Comparison of ENCODE assay signal across 8 cellular contexts in the genomic region with DNA sequence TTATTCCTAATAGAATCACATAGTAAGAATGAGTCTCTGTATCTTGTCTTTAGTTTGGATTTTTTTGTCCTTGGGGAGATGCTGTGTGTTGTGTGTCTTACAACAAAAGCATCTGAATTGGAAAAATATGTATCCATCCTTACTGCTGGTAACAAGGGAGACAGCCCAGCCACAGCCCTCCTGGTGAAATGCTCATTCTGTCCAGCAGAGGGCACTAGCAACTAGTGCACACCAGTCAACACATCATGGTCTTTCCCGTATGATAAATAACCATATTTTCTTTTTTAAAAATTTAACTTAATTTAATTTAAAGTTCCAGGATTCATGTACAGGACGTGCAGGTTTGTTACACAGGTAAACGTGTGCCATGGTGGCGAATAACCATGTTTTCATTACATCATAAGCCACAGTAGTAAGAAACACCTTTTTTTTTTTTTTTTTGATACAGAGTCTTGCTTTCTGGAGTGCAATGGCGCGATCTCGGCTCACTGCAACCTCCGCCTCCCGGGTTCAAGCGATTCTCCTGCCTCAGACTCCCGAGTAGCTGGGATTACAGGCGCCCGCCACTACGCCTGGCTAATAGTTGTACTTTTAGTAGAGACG.
DNase-seq lines count a peak whose midpoint lies in the region; ATAC-seq, FAIRE-seq and TF ChIP-seq lines count a peak whose summit lies in the region.

No MANE protein-coding gene starts in this region.

- H3K36me3 ChIP-seq in GM23338 (ENCODE audit: insufficient read depth) (no peaks in the 10 kb centered on the region), SJSA1 (no peaks in the 10 kb centered on the region)

- H3F3A ChIP-seq in GM23338 (replicated peaks; ENCODE audit: low read depth): no peaks in the 10 kb centered on the region

- H3K9me2 ChIP-seq in GM23338 (ENCODE audit: insufficient read depth): no peaks in the 10 kb centered on the region

- H3K27me3 Mint-ChIP-seq in GM23338 (ENCODE audit: insufficient read depth, low read depth, poor library complexity): peaks cover 2% of the 10 kb centered on the region

- H3K4me2 ChIP-seq in GM23338: no peak overlapping the region

- no peak overlapping the region for H3K4me3 Mint-ChIP-seq in GM23338

- no peaks in the 10 kb centered on the region for H3K36me3 Mint-ChIP-seq in GM23338 (ENCODE audit: low read depth)

- FAIRE-seq in urothelium cell line (lab: Jason Lieb, UNC): peak; percentile 65

- no peak overlapping the region for H3K4me3 ChIP-seq in GM23338
- no peak overlapping the region for H3K4me3 ChIP-seq in LNCaP clone FGC (ENCODE audit: low read depth, low read length)
- H3K4me3 ChIP-seq in SJSA1: peak overlapping the region; percentile 14; the same call in 1 of the 2 replicates

- DNase-seq in GM04503 (ENCODE audit: low read depth) (peak; percentile 24), GM23338 (ENCODE audit: low spot score) (peak; percentile 69), LNCaP clone FGC (ENCODE audit: low read depth) (peak; percentile 23), SJSA1 (ENCODE audit: low read depth in 1 of 2, low spot score in 2 of 2) (peak; percentile 61 to 72), glomerular endothelial cell (ENCODE audit: extremely low read depth, low read depth, low spot score) (peak; percentile 47), posterior cingulate gyrus (peak; percentile 59 to 96 (median 86)), urothelium cell line (ENCODE audit: low spot score) (peak; percentile 61)
- peak; percentile 74 for DNase-seq in activated naive CD4-positive, alpha-beta T cell treated with Interleukin-2 at 50 U/mL for 16 hours

- ATAC-seq in GM23338: peak; percentile 83

- no peaks in the 10 kb centered on the region for H3K79me2 ChIP-seq in GM23338 (replicated peaks; ENCODE audit: insufficient read depth)

- 0 out of 2 replicates have a peak overlapping the region, but pooled peaks have one; percentile 23 for H2AFZ ChIP-seq in GM23338

- H3K9me3 Mint-ChIP-seq in GM23338: no peaks in the 10 kb centered on the region

- H3K27ac ChIP-seq in GM23338 (ENCODE audit: low read depth) (no peak overlapping the region), SJSA1 (no peak overlapping the region)

- TF ChIP-seq CTCF in GM23338 (conservative IDR thresholded peaks at IDR 0.05; ENCODE audit: low read depth in 2 of 2) (peak; percentile 85 to 91), LNCaP clone FGC (IDR thresholded peaks at IDR 0.05; ENCODE audit: control insufficient read depth, extremely low read depth, insufficient read depth) (peak; percentile 92)

- H3K4me1 Mint-ChIP-seq in GM23338: peaks cover 5% of the 10 kb centered on the region

- H3K27me3 ChIP-seq in GM23338 (ENCODE audit: insufficient read depth) (no peaks in the 10 kb centered on the region), SJSA1 (replicated peaks) (no peaks in the 10 kb centered on the region)

- H3K9me3 ChIP-seq in SJSA1 (replicated peaks): no peaks in the 10 kb centered on the region

- H4K20me1 ChIP-seq in GM23338 (replicated peaks; ENCODE audit: insufficient read depth): no peaks in the 10 kb centered on the region

- no peak overlapping the region for H3K27ac Mint-ChIP-seq in GM23338

- intact Hi-C loops in posterior cingulate gyrus (cut with DNase I): loop anchor here (2.0 to 5.0 kb wide), 2 partner anchors 81 to 1088 kb away; no protein-coding TSS in a partner anchor

- H3K4me1 ChIP-seq in GM23338 (ENCODE audit: insufficient read depth): no peaks in the 10 kb centered on the region
- H3K4me1 ChIP-seq in SJSA1 (replicated peaks): no peaks in the 10 kb centered on the region

TF ChIP-seq in GM23338, 12 proteins besides CTCF, POLR2A, EP300 and RAD21 (continues in another document):
- TF ChIP-seq CREB1 (CRISPR knock-in tag; IDR thresholded peaks at IDR 0.05; ENCODE audit: low read depth): no peak
- TF ChIP-seq, protein P1, sequence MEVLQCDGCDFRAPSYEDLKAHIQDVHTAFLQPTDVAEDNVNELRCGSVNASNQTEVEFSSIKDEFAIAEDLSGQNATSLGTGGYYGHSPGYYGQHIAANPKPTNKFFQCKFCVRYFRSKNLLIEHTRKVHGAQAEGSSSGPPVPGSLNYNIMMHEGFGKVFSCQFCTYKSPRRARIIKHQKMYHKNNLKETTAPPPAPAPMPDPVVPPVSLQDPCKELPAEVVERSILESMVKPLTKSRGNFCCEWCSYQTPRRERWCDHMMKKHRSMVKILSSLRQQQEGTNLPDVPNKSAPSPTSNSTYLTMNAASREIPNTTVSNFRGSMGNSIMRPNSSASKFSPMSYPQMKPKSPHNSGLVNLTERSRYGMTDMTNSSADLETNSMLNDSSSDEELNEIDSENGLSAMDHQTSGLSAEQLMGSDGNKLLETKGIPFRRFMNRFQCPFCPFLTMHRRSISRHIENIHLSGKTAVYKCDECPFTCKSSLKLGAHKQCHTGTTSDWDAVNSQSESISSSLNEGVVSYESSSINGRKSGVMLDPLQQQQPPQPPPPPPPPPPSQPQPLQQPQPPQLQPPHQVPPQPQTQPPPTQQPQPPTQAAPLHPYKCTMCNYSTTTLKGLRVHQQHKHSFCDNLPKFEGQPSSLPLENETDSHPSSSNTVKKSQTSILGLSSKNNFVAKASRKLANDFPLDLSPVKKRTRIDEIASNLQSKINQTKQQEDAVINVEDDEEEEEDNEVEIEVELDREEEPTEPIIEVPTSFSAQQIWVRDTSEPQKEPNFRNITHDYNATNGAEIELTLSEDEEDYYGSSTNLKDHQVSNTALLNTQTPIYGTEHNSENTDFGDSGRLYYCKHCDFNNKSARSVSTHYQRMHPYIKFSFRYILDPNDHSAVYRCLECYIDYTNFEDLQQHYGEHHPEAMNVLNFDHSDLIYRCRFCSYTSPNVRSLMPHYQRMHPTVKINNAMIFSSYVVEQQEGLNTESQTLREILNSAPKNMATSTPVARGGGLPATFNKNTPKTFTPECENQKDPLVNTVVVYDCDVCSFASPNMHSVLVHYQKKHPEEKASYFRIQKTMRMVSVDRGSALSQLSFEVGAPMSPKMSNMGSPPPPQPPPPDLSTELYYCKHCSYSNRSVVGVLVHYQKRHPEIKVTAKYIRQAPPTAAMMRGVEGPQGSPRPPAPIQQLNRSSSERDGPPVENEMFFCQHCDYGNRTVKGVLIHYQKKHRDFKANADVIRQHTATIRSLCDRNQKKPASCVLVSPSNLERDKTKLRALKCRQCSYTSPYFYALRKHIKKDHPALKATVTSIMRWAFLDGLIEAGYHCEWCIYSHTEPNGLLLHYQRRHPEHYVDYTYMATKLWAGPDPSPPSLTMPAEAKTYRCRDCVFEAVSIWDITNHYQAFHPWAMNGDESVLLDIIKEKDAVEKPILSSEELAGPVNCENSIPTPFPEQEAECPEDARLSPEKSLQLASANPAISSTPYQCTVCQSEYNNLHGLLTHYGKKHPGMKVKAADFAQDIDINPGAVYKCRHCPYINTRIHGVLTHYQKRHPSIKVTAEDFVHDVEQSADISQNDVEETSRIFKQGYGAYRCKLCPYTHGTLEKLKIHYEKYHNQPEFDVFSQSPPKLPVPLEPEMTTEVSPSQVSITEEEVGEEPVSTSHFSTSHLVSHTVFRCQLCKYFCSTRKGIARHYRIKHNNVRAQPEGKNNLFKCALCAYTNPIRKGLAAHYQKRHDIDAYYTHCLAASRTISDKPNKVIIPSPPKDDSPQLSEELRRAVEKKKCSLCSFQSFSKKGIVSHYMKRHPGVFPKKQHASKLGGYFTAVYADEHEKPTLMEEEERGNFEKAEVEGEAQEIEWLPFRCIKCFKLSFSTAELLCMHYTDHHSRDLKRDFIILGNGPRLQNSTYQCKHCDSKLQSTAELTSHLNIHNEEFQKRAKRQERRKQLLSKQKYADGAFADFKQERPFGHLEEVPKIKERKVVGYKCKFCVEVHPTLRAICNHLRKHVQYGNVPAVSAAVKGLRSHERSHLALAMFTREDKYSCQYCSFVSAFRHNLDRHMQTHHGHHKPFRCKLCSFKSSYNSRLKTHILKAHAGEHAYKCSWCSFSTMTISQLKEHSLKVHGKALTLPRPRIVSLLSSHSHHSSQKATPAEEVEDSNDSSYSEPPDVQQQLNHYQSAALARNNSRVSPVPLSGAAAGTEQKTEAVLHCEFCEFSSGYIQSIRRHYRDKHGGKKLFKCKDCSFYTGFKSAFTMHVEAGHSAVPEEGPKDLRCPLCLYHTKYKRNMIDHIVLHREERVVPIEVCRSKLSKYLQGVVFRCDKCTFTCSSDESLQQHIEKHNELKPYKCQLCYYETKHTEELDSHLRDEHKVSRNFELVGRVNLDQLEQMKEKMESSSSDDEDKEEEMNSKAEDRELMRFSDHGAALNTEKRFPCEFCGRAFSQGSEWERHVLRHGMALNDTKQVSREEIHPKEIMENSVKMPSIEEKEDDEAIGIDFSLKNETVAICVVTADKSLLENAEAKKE (CRISPR knock-in tag; IDR thresholded peaks at IDR 0.05): no peak
- no peak for TF ChIP-seq EZH2phosphoT487 (IDR thresholded peaks at IDR 0.05; ENCODE audit: unreplicated experiment)
- no peak for TF ChIP-seq STAT1 (IDR thresholded peaks at IDR 0.05; ENCODE audit: unreplicated experiment)
- TF ChIP-seq, protein P2, sequence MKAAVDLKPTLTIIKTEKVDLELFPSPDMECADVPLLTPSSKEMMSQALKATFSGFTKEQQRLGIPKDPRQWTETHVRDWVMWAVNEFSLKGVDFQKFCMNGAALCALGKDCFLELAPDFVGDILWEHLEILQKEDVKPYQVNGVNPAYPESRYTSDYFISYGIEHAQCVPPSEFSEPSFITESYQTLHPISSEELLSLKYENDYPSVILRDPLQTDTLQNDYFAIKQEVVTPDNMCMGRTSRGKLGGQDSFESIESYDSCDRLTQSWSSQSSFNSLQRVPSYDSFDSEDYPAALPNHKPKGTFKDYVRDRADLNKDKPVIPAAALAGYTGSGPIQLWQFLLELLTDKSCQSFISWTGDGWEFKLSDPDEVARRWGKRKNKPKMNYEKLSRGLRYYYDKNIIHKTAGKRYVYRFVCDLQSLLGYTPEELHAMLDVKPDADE (IDR thresholded peaks at IDR 0.05): no peak
- TF ChIP-seq POLR2AphosphoS5 (IDR thresholded peaks at IDR 0.05; ENCODE audit: low read depth): no peak
- TF ChIP-seq NANOG (IDR thresholded peaks at IDR 0.05; ENCODE audit: borderline replicate concordance): no peak
- TF ChIP-seq JUNB (IDR thresholded peaks at IDR 0.05; ENCODE audit: unreplicated experiment): no peak

Comparison
In these comparisons a context has a peak if more than half of its experiments do, and no peak if none do; other contexts are left out.
1. DNase-seq: peak in every context shown above with its lines; median percentile 86 in posterior cingulate gyrus; 74 in activated naive CD4-positive, alpha-beta T cell treated with Interleukin-2 at 50 U/mL for 16 hours; 69 in GM23338; 66 in SJSA1; 61 in urothelium cell line; 47 in glomerular endothelial cell; 24 in GM04503; 23 in LNCaP clone FGC.